ENCODE assay signal across 9 cellular contexts in genomic region chr4:95095352-95095974, GRCh38.
DNase-seq lines count a peak whose midpoint lies in the region; ATAC-seq and TF ChIP-seq lines count a peak whose summit lies in the region.
"Had no signal": no experiment of that assay in that cellular context is flagged by ENCODE, and none has a peak within 500 bp of the region (broad histone marks: within the 10 kb centered on the region; RNA-seq: fewer than 3 reads in every experiment).

No MANE protein-coding gene starts in this region.

- H3K4me3 ChIP-seq in epithelial cell of esophagus (ENCODE audit: low read length) (no peak overlapping the region), skeletal muscle cell (ENCODE audit: low read depth, low read length) (no peak overlapping the region)
- H3K4me3 ChIP-seq: BLaER1 treated with 17β-estradiol and CSF1 and Interleukin-3, amounts not matched to agents 10 nM and 100 nM had no signal

- DNase-seq in NCI-H2029 (lab: John Stamatoyannopoulos, UW) (peak; percentile 1), NCI-H2029 treated with DMSO at 0.1 percent for 48 hours (lab: John Stamatoyannopoulos, UW) (no peak), NCI-H748 (lab: John Stamatoyannopoulos, UW; ENCODE audit: unreplicated experiment) (peak; percentile 18), epithelial cell of esophagus (ENCODE audit: low read depth) (peak; percentile 48), skeletal muscle cell (ENCODE audit: low read depth) (peak; percentile 25), OCI-M2 (lab: John Stamatoyannopoulos, UW; ENCODE audit: unreplicated experiment) (no peak)
- DNase-seq in activated effector memory CD4-positive, alpha-beta T cell treated with anti-CD3 and anti-CD28 coated beads, Interleukin-2, amount 50 U/mL, for 16 hours, result no peak

- ATAC-seq in HG02938 (IDR thresholded peaks at IDR 0.05; ENCODE audit: unreplicated experiment), result no peak

- peak; percentile 75 for TF ChIP-seq CTCF in epithelial cell of esophagus (IDR thresholded peaks at IDR 0.05; ENCODE audit: insufficient read depth, low read depth, low read length, missing control alignments)

Comparison
In these comparisons a context has a peak if more than half of its experiments do, and no peak if none do; other contexts are left out.
1. DNase-seq: peak in NCI-H2029 (single experiment), NCI-H748 (single experiment), epithelial cell of esophagus (single experiment) and skeletal muscle cell (single experiment); none in NCI-H2029 treated with DMSO at 0.1 percent for 48 hours (single experiment), OCI-M2 (single experiment) and activated effector memory CD4-positive, alpha-beta T cell treated with anti-CD3 and anti-CD28 coated beads, Interleukin-2, amount 50 U/mL, for 16 hours (single experiment).